In the genomic region with DNA sequence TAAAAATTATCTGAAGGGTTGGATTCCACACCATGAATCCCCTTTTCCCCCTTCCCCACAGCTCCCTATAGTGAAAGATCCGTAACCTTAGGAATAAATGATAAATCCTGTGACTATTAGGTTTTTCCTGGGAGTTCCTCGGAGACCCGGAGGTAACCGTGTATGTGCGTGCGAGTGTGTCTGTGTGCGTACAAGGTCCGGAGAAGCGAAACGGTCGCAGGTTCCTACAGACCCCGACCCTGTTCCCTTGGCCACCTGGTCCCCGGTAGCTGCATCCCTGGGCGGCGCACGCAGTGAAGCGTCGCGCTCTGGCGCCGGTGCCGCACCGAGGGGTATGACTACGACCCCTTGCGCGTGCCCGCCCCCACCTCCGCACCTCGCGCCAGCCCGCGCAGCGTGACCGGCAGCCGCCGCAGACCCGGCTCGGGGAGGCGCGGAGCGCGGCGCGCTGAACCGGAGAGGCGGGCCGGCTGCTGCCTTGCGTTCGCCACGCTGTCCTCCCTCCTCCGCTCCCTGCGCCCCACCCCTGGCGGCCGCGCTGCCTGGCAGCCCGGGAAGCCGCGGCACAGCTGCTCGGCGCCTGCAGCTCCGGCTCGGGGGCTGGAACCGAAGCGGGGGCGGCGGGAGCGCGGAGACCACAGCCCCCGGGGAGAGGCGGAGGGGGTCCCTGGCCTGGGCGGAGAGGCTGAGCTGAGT, we compare ENCODE assay signal across 8 cellular contexts. TPM values are rescaled to one million over a fixed set of nuclear protein-coding genes. Genes with fewer than 3 reads are reported as not detected.
A peak's percentile ranks its signal among the peaks of the same experiment; 100 is the strongest.
DNase-seq lines count a peak whose midpoint lies in the region; ATAC-seq and TF ChIP-seq lines count a peak whose summit lies in the region.

A gene with protein sequence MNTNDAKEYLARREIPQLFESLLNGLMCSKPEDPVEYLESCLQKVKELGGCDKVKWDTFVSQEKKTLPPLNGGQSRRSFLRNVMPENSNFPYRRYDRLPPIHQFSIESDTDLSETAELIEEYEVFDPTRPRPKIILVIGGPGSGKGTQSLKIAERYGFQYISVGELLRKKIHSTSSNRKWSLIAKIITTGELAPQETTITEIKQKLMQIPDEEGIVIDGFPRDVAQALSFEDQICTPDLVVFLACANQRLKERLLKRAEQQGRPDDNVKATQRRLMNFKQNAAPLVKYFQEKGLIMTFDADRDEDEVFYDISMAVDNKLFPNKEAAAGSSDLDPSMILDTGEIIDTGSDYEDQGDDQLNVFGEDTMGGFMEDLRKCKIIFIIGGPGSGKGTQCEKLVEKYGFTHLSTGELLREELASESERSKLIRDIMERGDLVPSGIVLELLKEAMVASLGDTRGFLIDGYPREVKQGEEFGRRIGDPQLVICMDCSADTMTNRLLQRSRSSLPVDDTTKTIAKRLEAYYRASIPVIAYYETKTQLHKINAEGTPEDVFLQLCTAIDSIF (plus strand): TSS at position 529 of the 696 bp plus-strand sequence. CDS start 295 bp downstream, outside the sequence.

- in situ Hi-C loops in astrocyte of the cerebellum (cut with HindIII; ENCODE audit: low sequenced_read_pairs), result no loop called here

- peak within 1 kb of the TSS; percentile 80 to 89 (median 81) for H3K4me3 Mint-ChIP-seq in T-cell

- POLR2A ChIA-PET in T-cell (lab: Charles Lee), result interaction anchor here (0.5 to 1.1 kb wide), 3 partner anchors 251 to 694 kb away, joined by 3 read pairs; no protein-coding TSS in a partner anchor

- peak in 28 of 34 experiments; percentile 3 to 59 (median 26) for DNase-seq in T-cell
- DNase-seq in astrocyte of the cerebellum (ENCODE audit: low read depth), result no peak
- DNase-seq in hippocampal formation (lab: John Stamatoyannopoulos, UW), result peak; percentile 24 to 59
- peak; percentile 74 for DNase-seq in retina
- DNase-seq in NCI-H2029 (lab: John Stamatoyannopoulos, UW), result no peak
- no peak for DNase-seq in NCI-H226

- H3K36me3 Mint-ChIP-seq in T-cell, result peaks cover 3% of the 10 kb centered on the region

- CTCF ChIA-PET in T-cell (lab: Charles Lee), result interaction anchor here in 1 of 2 donors (1.1 kb wide), 1 partner anchor 32 kb away, joined by 4 read pairs; no protein-coding TSS in a partner anchor

- ATAC-seq in GM18519 (IDR thresholded peaks at IDR 0.05; ENCODE audit: low FRiP score, unreplicated experiment) (peak; percentile 42), HG03280 (IDR thresholded peaks at IDR 0.05; ENCODE audit: unreplicated experiment) (peak; percentile 63), T-cell (replicated peaks in 1 of 4) (peak; percentile 74 to 80 (median 77))

- peaks cover 0 to 12% of the 10 kb centered on the region in 2 donors for H3K27me3 Mint-ChIP-seq in T-cell

- peaks cover 45 to 59% (median 52%) of the 10 kb centered on the region in 3 donors for H3K4me1 Mint-ChIP-seq in T-cell

- peak within 1 kb of the TSS; percentile 47 to 77 for H3K27ac Mint-ChIP-seq in T-cell

- H3K9me3 Mint-ChIP-seq in T-cell, result no peaks in the 10 kb centered on the region

- TF ChIP-seq CTCF in astrocyte of the cerebellum (IDR thresholded peaks at IDR 0.05; ENCODE audit: low read depth, low read length, missing control alignments), result no peak

- peak within 1 kb of the TSS; percentile 63 for H3K4me3 ChIP-seq in astrocyte of the cerebellum (ENCODE audit: low read depth, low read length)

RNA-seq across cellular contexts. Expression of the gene that starts here (rescaled TPM):
- total RNA-seq in T-cell, result 10 to 100 TPM; 13.9 to 29.2 (median 26.3) TPM

Comparison
In these comparisons a context has a peak if more than half of its experiments do, and no peak if none do; other contexts are left out.
1. DNase-seq: peak in T-cell (28 of 34), hippocampal formation (2 of 2) and retina (single experiment); none in astrocyte of the cerebellum (single experiment), NCI-H2029 (single experiment) and NCI-H226 (single experiment).
2. Peak in every context shown above with its lines, with median percentiles within 50 percentile points of each other: ATAC-seq.